In genomic region chr3:34077796-34078195, GRCh38 we compare ENCODE assay signal across 11 cellular contexts.
DNase-seq lines count a peak whose midpoint lies in the region; ATAC-seq and TF ChIP-seq lines count a peak whose summit lies in the region.
"Had no signal": no experiment of that assay in that cellular context is flagged by ENCODE, and none has a peak within 500 bp of the region (broad histone marks: within the 10 kb centered on the region; RNA-seq: fewer than 3 reads in every experiment).

No MANE protein-coding gene starts in this region.

- POLR2A ChIA-PET in WTC11 (lab: Charles Lee), result no interaction called here

- no peaks in the 10 kb centered on the region for H3K4me1 ChIP-seq in prostate gland (replicated peaks)

- DNase-seq in NCI-H69 (lab: John Stamatoyannopoulos, UW) (peak; percentile 13), retinal pigment epithelial cell (ENCODE audit: low read depth) (no peak), UCSD-AML1 (lab: John Stamatoyannopoulos, UW; ENCODE audit: unreplicated experiment) (no peak), prostate gland (ENCODE audit: low spot score) (no peak), WTC11 (ENCODE audit: low spot score) (no peak)
- DNase-seq in activated naive CD4-positive, alpha-beta T cell treated with anti-CD3 and anti-CD28 coated beads, Interleukin-2, amount 50 U/mL, for 72 hours (ENCODE audit: low spot score in 2 of 2), result no peak
- DNase-seq: MV-4-11; stimulated activated naive CD8-positive, alpha-beta T cell treated with anti-CD3 and anti-CD28 coated beads, Interleukin-15, amount 100 ng/mL, for 72 hours had no signal

- no peaks in the 10 kb centered on the region for H3K36me3 Mint-ChIP-seq in activated naive CD4-positive, alpha-beta T cell treated with anti-CD3 and anti-CD28 coated beads, Interleukin-2, amount 50 U/mL, for 72 hours
- H3K36me3 Mint-ChIP-seq in WTC11, result peaks cover 7% of the 10 kb centered on the region

- intact Hi-C loops in prostate gland (cut with DNase I), result no loop called here

- TF ChIP-seq POLR2A in prostate gland (IDR thresholded peaks at IDR 0.05), result no peak

- WGBS in prostate gland, result 52% methylated on average over 11 of the region's 11 CpGs

- H3K27me3 Mint-ChIP-seq in WTC11 (ENCODE audit: low read depth), result peaks cover 5% of the 10 kb centered on the region
- H3K27me3 Mint-ChIP-seq: stimulated activated naive CD8-positive, alpha-beta T cell treated with anti-CD3 and anti-CD28 coated beads, Interleukin-15, amount 100 ng/mL, for 72 hours had no signal

- H3K27ac ChIP-seq in prostate gland, result no peak overlapping the region

- TF ChIP-seq CTCF in retinal pigment epithelial cell (conservative IDR thresholded peaks at IDR 0.05; ENCODE audit: low read depth, low read length) (no peak), prostate gland (IDR thresholded peaks at IDR 0.05) (no peak), WTC11 (IDR thresholded peaks at IDR 0.05) (no peak)

- H3K36me3 ChIP-seq in prostate gland, result no peaks in the 10 kb centered on the region

- CTCF ChIA-PET in WTC11 (lab: Charles Lee), result no interaction called here

- H3K4me3 Mint-ChIP-seq in WTC11, result no peak overlapping the region
- H3K4me3 Mint-ChIP-seq: nephron; stimulated activated naive CD8-positive, alpha-beta T cell treated with anti-CD3 and anti-CD28 coated beads, Interleukin-15, amount 100 ng/mL, for 72 hours had no signal

- peaks cover 27% of the 10 kb centered on the region for H3K4me1 Mint-ChIP-seq in WTC11
- H3K4me1 Mint-ChIP-seq: stimulated activated naive CD8-positive, alpha-beta T cell treated with anti-CD3 and anti-CD28 coated beads, Interleukin-15, amount 100 ng/mL, for 72 hours had no signal

- ATAC-seq in GM19035 (IDR thresholded peaks at IDR 0.05; ENCODE audit: unreplicated experiment), result peak; percentile 79
- peak; percentile 78 for ATAC-seq in HG02763 (IDR thresholded peaks at IDR 0.05; ENCODE audit: unreplicated experiment)
- ATAC-seq in activated naive CD4-positive, alpha-beta T cell treated with anti-CD3 and anti-CD28 coated beads, Interleukin-2, amount 50 U/mL, for 72 hours, result no peak
- no peak for ATAC-seq in WTC11
- ATAC-seq: stimulated activated naive CD8-positive, alpha-beta T cell treated with anti-CD3 and anti-CD28 coated beads, Interleukin-15, amount 100 ng/mL, for 72 hours had no signal

- no peaks in the 10 kb centered on the region for H3K27me3 ChIP-seq in prostate gland (replicated peaks; ENCODE audit: insufficient read depth)

- H3K9me3 Mint-ChIP-seq in activated naive CD4-positive, alpha-beta T cell treated with anti-CD3 and anti-CD28 coated beads, Interleukin-2, amount 50 U/mL, for 72 hours, result no peaks in the 10 kb centered on the region
- H3K9me3 Mint-ChIP-seq in WTC11, result peaks cover 18% of the 10 kb centered on the region

- H3K27ac Mint-ChIP-seq in activated naive CD4-positive, alpha-beta T cell treated with anti-CD3 and anti-CD28 coated beads, Interleukin-2, amount 50 U/mL, for 72 hours, result no peak overlapping the region
- no peak overlapping the region for H3K27ac Mint-ChIP-seq in WTC11
- H3K27ac Mint-ChIP-seq: nephron; stimulated activated naive CD8-positive, alpha-beta T cell treated with anti-CD3 and anti-CD28 coated beads, Interleukin-15, amount 100 ng/mL, for 72 hours had no signal

- H3K9me3 ChIP-seq in prostate gland, result no peaks in the 10 kb centered on the region

- peak overlapping the region; percentile 45 for H3K4me3 ChIP-seq in retinal pigment epithelial cell (ENCODE audit: low read length)
- no peak overlapping the region for H3K4me3 ChIP-seq in prostate gland

TF ChIP-seq in WTC11, 78 proteins besides CTCF, POLR2A, EP300 and RAD21 (continues in another document):
- TF ChIP-seq E2F4 (CRISPR knock-in tag; IDR thresholded peaks at IDR 0.05; ENCODE audit: borderline replicate concordance, low read depth), result no peak
- no peak for TF ChIP-seq FOXK1 (CRISPR knock-in tag; IDR thresholded peaks at IDR 0.05)
- TF ChIP-seq FOXP4 (CRISPR knock-in tag; IDR thresholded peaks at IDR 0.05), result no peak
- no peak for TF ChIP-seq ERG (CRISPR knock-in tag; IDR thresholded peaks at IDR 0.05)
- TF ChIP-seq TEAD1 (CRISPR knock-in tag; IDR thresholded peaks at IDR 0.05), result no peak
- TF ChIP-seq ZNF416 (CRISPR knock-in tag; IDR thresholded peaks at IDR 0.05), result no peak
- no peak for TF ChIP-seq ZNF512 (CRISPR knock-in tag; IDR thresholded peaks at IDR 0.05; ENCODE audit: borderline replicate concordance)
- no peak for TF ChIP-seq SP1 (CRISPR knock-in tag; conservative IDR thresholded peaks at IDR 0.05)
- TF ChIP-seq ZNF281 (CRISPR knock-in tag; IDR thresholded peaks at IDR 0.05), result no peak
- TF ChIP-seq CDX4 (CRISPR knock-in tag; IDR thresholded peaks at IDR 0.05; ENCODE audit: borderline replicate concordance), result no peak
- TF ChIP-seq OVOL2 (CRISPR knock-in tag; IDR thresholded peaks at IDR 0.05; ENCODE audit: borderline replicate concordance), result no peak
- TF ChIP-seq IRF2 (CRISPR knock-in tag; IDR thresholded peaks at IDR 0.05; ENCODE audit: borderline replicate concordance, low read depth), result no peak
- TF ChIP-seq HMGA2 (CRISPR knock-in tag; IDR thresholded peaks at IDR 0.05), result no peak

Comparison
In these comparisons a context has a peak if more than half of its experiments do, and no peak if none do; other contexts are left out.
1. ATAC-seq: peak in GM19035 (single experiment) and HG02763 (single experiment); none in activated naive CD4-positive, alpha-beta T cell treated with anti-CD3 and anti-CD28 coated beads, Interleukin-2, amount 50 U/mL, for 72 hours (0 of 2) and WTC11 (single experiment).